16 cellular contexts compared by ENCODE assay signal in the genomic region with DNA sequence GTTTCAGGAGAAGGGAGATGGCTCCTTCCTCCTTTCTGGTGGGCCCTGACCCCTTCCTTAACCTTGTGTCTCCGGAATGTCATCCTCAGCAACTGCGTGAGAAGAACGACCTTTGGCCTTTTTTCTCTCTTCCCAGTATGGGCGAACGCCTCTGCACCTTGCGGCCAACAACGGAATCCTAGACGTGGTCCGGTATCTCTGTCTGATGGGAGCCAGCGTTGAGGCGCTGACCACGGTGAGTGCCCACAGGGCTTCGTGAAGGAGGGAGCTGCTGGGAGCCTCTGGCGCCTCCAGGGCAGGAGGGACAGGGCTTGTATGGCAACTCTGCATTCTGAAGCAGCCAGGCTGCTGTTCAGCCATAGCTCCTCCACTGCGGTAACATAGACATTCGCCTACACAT.
"Had no signal": no experiment of that assay in that cellular context is flagged by ENCODE, and none has a peak within 500 bp of the region (broad histone marks: within the 10 kb centered on the region; RNA-seq: fewer than 3 reads in every experiment).

No MANE protein-coding gene starts in this region.

- H3K4me3 Mint-ChIP-seq: nephron had no signal

- H3K9me3 Mint-ChIP-seq: nephron had no signal

- H3K27me3 ChIP-seq: neutrophil, right atrium auricular region, sigmoid colon had no signal

- H3K4me3 ChIP-seq: heart left ventricle, right atrium auricular region, sigmoid colon, skin epidermis had no signal

- DNase-seq: cortex of kidney; effector memory CD4-positive, alpha-beta T cell; hippocampal formation; kidney glomerular epithelial cell; mammary epithelial cell; sigmoid colon; stimulated activated CD4-positive, alpha-beta T cell treated with anti-CD3 and anti-CD28 coated beads, Interleukin-2, amount 100 ng/mL, for 24 hours; stimulated activated CD4-positive, alpha-beta T cell treated with anti-CD3 and anti-CD28 coated beads, Interleukin-4, amount 100 ng/mL, for 4 hours; stimulated activated naive CD4-positive, alpha-beta T cell; trophoblast cell had no signal

- H3K36me3 ChIP-seq: right atrium auricular region had no signal

- H3K27ac ChIP-seq: neutrophil, right atrium auricular region, sigmoid colon, skin epidermis had no signal

- ATAC-seq: esophagus mucosa had no signal

- H3K4me1 ChIP-seq: right atrium auricular region had no signal
